29 cellular contexts compared by ENCODE assay signal in the genomic region with DNA sequence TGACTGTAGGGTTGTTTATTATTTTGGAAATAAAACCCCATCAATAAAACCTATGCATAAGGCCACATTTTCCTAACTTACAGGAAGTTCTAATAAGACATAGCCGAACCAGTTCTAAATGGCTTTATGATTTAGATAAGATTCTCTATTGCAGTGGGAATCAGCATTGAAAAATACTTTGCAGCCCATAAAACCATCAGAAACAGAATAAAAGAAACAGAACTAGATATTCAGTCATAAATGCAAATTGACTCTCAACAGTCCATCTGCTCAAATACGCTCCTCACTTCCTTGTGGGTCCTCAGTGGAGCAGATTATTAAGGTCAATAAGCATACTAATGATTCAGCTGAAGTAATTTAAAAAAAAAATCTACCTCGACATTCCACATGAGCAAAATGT. TPM values are rescaled to one million over a fixed set of nuclear protein-coding genes. Genes with fewer than 3 reads are reported as not detected.
DNase-seq lines count a peak whose midpoint lies in the region; ATAC-seq and TF ChIP-seq lines count a peak whose summit lies in the region.
"Had no signal": no experiment of that assay in that cellular context is flagged by ENCODE, and none has a peak within 500 bp of the region (broad histone marks: within the 10 kb centered on the region; RNA-seq: fewer than 3 reads in every experiment).

No MANE protein-coding gene starts in this region.

- peak overlapping the region; percentile 84 for H3K4me3 Mint-ChIP-seq in T-helper 2 cell treated with Interferon-gamma antibody and Interleukin-4, amounts not matched to agents 5 μg/mL and 100 μg/mL, for 36 hours
- H3K4me3 Mint-ChIP-seq in CD4-positive, alpha-beta T cell, result peak overlapping the region; percentile 60
- H3K4me3 Mint-ChIP-seq in activated CD4-positive, alpha-beta memory T cell treated with anti-CD3 and anti-CD28 coated beads, Interleukin-2, amount 10 ng/mL, durations not matched to agents 7 days and 5 days, result no peak overlapping the region
- H3K4me3 Mint-ChIP-seq: endodermal cell, HFFc6, mesothelial cell of epicardium, nephron progenitor cell had no signal

- peaks cover 83% of the 10 kb centered on the region for H3K36me3 Mint-ChIP-seq in T-helper 2 cell treated with Interferon-gamma antibody and Interleukin-4, amounts not matched to agents 5 μg/mL and 100 μg/mL, for 36 hours (ENCODE audit: low read depth)
- H3K36me3 Mint-ChIP-seq in CD4-positive, alpha-beta T cell (ENCODE audit: low read depth), result peaks cover 93% of the 10 kb centered on the region
- H3K36me3 Mint-ChIP-seq in activated CD4-positive, alpha-beta memory T cell treated with anti-CD3 and anti-CD28 coated beads, Interleukin-2, amount 10 ng/mL, durations not matched to agents 7 days and 5 days (ENCODE audit: low read depth), result peaks cover 86% of the 10 kb centered on the region

- ATAC-seq in CD4-positive, alpha-beta T cell (ENCODE audit: poor library complexity), result no peak
- peak; percentile 75 for ATAC-seq in left colon
- no peak for ATAC-seq in esophagus mucosa
- ATAC-seq in left lung, result no peak
- no peak for ATAC-seq in GM19023 (IDR thresholded peaks at IDR 0.05; ENCODE audit: unreplicated experiment)
- ATAC-seq: sciatic nerve had no signal

- no peak for DNase-seq in T-helper 2 cell treated with Interferon-gamma antibody and Interleukin-4, amounts not matched to agents 5 μg/mL and 100 μg/mL, for 36 hours (ENCODE audit: low spot score)
- no peak for DNase-seq in T-helper 2 cell
- no peak for DNase-seq in CD4-positive, alpha-beta T cell
- DNase-seq in activated CD4-positive, alpha-beta memory T cell treated with anti-CD3 and anti-CD28 coated beads, Interleukin-2, amount 10 ng/mL, durations not matched to agents 7 days and 5 days, result no peak
- DNase-seq in left colon, result no peak
- DNase-seq in left lung, result no peak
- DNase-seq: 8988T; activated CD8-positive, alpha-beta memory T cell treated with anti-CD3 and anti-CD28 coated beads for 24 hours; activated effector memory CD4-positive, alpha-beta T cell treated with Interleukin-2 at 50 U/mL for 16 hours; cortex of kidney; DMS53; endodermal cell; esophagus squamous epithelium; HFFc6; hypothalamus; NCI-H2029 treated with DMSO at 0.1 percent for 48 hours; NCI-H2227 treated with DMSO at 0.1 percent for 48 hours; NCI-H774; nephron progenitor cell; stimulated activated CD4-positive, alpha-beta T cell treated with anti-CD3 and anti-CD28 coated beads, Interleukin-4, amount 100 ng/mL, for 4 hours; stomach; transverse colon; WERI-Rb-1 had no signal

- H3K9me3 ChIP-seq in CD4-positive, alpha-beta T cell (ENCODE audit: control insufficient read depth, low read length), result no peaks in the 10 kb centered on the region
- no peaks in the 10 kb centered on the region for H3K9me3 ChIP-seq in left lung
- H3K9me3 ChIP-seq: esophagus squamous epithelium, stomach, transverse colon had no signal

- H3K4me1 Mint-ChIP-seq in T-helper 2 cell treated with Interferon-gamma antibody and Interleukin-4, amounts not matched to agents 5 μg/mL and 100 μg/mL, for 36 hours (ENCODE audit: low read depth), result peaks cover 83% of the 10 kb centered on the region
- H3K4me1 Mint-ChIP-seq in CD4-positive, alpha-beta T cell (ENCODE audit: low read depth), result peaks cover 89% of the 10 kb centered on the region
- peaks cover 85% of the 10 kb centered on the region for H3K4me1 Mint-ChIP-seq in activated CD4-positive, alpha-beta memory T cell treated with anti-CD3 and anti-CD28 coated beads, Interleukin-2, amount 10 ng/mL, durations not matched to agents 7 days and 5 days
- H3K4me1 Mint-ChIP-seq: endodermal cell had no signal

- H3K27me3 Mint-ChIP-seq in T-helper 2 cell treated with Interferon-gamma antibody and Interleukin-4, amounts not matched to agents 5 μg/mL and 100 μg/mL, for 36 hours (ENCODE audit: low read depth), result no peaks in the 10 kb centered on the region
- no peaks in the 10 kb centered on the region for H3K27me3 Mint-ChIP-seq in CD4-positive, alpha-beta T cell
- no peaks in the 10 kb centered on the region for H3K27me3 Mint-ChIP-seq in activated CD4-positive, alpha-beta memory T cell treated with anti-CD3 and anti-CD28 coated beads, Interleukin-2, amount 10 ng/mL, durations not matched to agents 7 days and 5 days

- peak overlapping the region; percentile 37 for H3K27ac Mint-ChIP-seq in T-helper 2 cell treated with Interferon-gamma antibody and Interleukin-4, amounts not matched to agents 5 μg/mL and 100 μg/mL, for 36 hours
- peak overlapping the region; percentile 96 for H3K27ac Mint-ChIP-seq in CD4-positive, alpha-beta T cell
- peak overlapping the region; percentile 24 for H3K27ac Mint-ChIP-seq in activated CD4-positive, alpha-beta memory T cell treated with anti-CD3 and anti-CD28 coated beads, Interleukin-2, amount 10 ng/mL, durations not matched to agents 7 days and 5 days
- H3K27ac Mint-ChIP-seq: endodermal cell, HFFc6, mesothelial cell of epicardium had no signal

- intact Hi-C loops in CD4-positive, alpha-beta T cell (cut with DNase I, micrococcal nuclease), result loop anchor here in 1 of 2 experiments (2.0 kb wide), 1 partner anchor 16 kb away; no protein-coding TSS in a partner anchor
- intact Hi-C loops in left colon (cut with DNase I, micrococcal nuclease), result no loop called here
- intact Hi-C loops in left lung (cut with DNase I), result no loop called here

- CTCF ChIA-PET in CD4-positive, alpha-beta T cell (lab: Charles Lee), result interaction anchor here (0.7 to 2.2 kb wide), 5 partner anchors 14 to 342 kb away, joined by 3 to 6 read pairs (median 4); no protein-coding TSS in a partner anchor
- CTCF ChIA-PET in activated CD4-positive, alpha-beta memory T cell treated with anti-CD3 and anti-CD28 coated beads, Interleukin-2, amount 10 ng/mL, durations not matched to agents 7 days and 5 days (lab: Charles Lee), result no interaction called here

- H3K9me3 Mint-ChIP-seq in T-helper 2 cell treated with Interferon-gamma antibody and Interleukin-4, amounts not matched to agents 5 μg/mL and 100 μg/mL, for 36 hours, result no peaks in the 10 kb centered on the region
- H3K9me3 Mint-ChIP-seq in CD4-positive, alpha-beta T cell, result no peaks in the 10 kb centered on the region
- H3K9me3 Mint-ChIP-seq in activated CD4-positive, alpha-beta memory T cell treated with anti-CD3 and anti-CD28 coated beads, Interleukin-2, amount 10 ng/mL, durations not matched to agents 7 days and 5 days, result no peaks in the 10 kb centered on the region
- H3K9me3 Mint-ChIP-seq: endodermal cell, HFFc6, nephron progenitor cell had no signal

- no peaks in the 10 kb centered on the region for H3K27me3 ChIP-seq in CD4-positive, alpha-beta T cell (ENCODE audit: control insufficient read depth, insufficient read depth, low read length)
- H3K27me3 ChIP-seq in left lung, result no peaks in the 10 kb centered on the region
- H3K27me3 ChIP-seq: cardiac muscle cell, esophagus squamous epithelium, stomach, transverse colon had no signal

- peaks cover 0 to 35% of the 10 kb centered on the region in 2 donors for H3K36me3 ChIP-seq in left lung
- H3K36me3 ChIP-seq: WERI-Rb-1 had no signal

- H3K27ac ChIP-seq in CD4-positive, alpha-beta T cell (ENCODE audit: low read depth, low read length), result peak overlapping the region; percentile 13
- H3K27ac ChIP-seq in left lung, result no peak overlapping the region
- H3K27ac ChIP-seq: cardiac muscle cell, esophagus squamous epithelium, parathyroid adenoma, stomach, WERI-Rb-1 had no signal

- POLR2A ChIA-PET in CD4-positive, alpha-beta T cell (lab: Charles Lee), result interaction anchor here (3.8 to 13.2 kb wide), 2 partner anchors 9 to 28 kb away, joined by 20 to 152 read pairs; no protein-coding TSS in a partner anchor
- POLR2A ChIA-PET in activated CD4-positive, alpha-beta memory T cell treated with anti-CD3 and anti-CD28 coated beads, Interleukin-2, amount 10 ng/mL, durations not matched to agents 7 days and 5 days (lab: Charles Lee), result interaction anchor here (2.0 to 9.6 kb wide), 3 partner anchors 10 to 18 kb away, joined by 6 to 180 read pairs (median 12); no protein-coding TSS in a partner anchor

- no peak overlapping the region for H3K4me3 ChIP-seq in left lung
- H3K4me3 ChIP-seq: cardiac muscle cell, esophagus squamous epithelium, stomach, transverse colon had no signal

- no peaks in the 10 kb centered on the region for H3K4me1 ChIP-seq in left lung
- H3K4me1 ChIP-seq: esophagus squamous epithelium, parathyroid adenoma had no signal

- TF ChIP-seq CTCF in CD4-positive, alpha-beta T cell (IDR thresholded peaks at IDR 0.05), result no peak
- TF ChIP-seq CTCF in left lung (IDR thresholded peaks at IDR 0.05), result no peak

RNA-seq across cellular contexts. Expression of gene SATB1, which starts 8.8 kb away (rescaled TPM):
- 100 to 1,000 TPM; 390 to 393 TPM for total RNA-seq in CD4-positive, alpha-beta T cell
- total RNA-seq in activated CD4-positive, alpha-beta memory T cell treated with anti-CD3 and anti-CD28 coated beads, Interleukin-2, amount 10 ng/mL, durations not matched to agents 7 days and 5 days, result 100 to 1,000 TPM; 263 to 267 TPM
- 10 to 100 TPM; 27.2 to 38.3 TPM for total RNA-seq in left colon
- 7.9 TPM for total RNA-seq in esophagus mucosa
- 10 to 100 TPM; 24.0 to 25.1 TPM for total RNA-seq in left lung

Comparison
In these comparisons a context has a peak if more than half of its experiments do, and no peak if none do; other contexts are left out.
1. H3K27ac Mint-ChIP-seq: peak in every context shown above with its lines; median percentile 96 in CD4-positive, alpha-beta T cell; 37 in T-helper 2 cell treated with Interferon-gamma antibody and Interleukin-4, amounts not matched to agents 5 μg/mL and 100 μg/mL, for 36 hours; 24 in activated CD4-positive, alpha-beta memory T cell treated with anti-CD3 and anti-CD28 coated beads, Interleukin-2, amount 10 ng/mL, durations not matched to agents 7 days and 5 days.
2. RNA of gene SATB1, which starts 8.8 kb away (total RNA-seq): 390 to 393 TPM in CD4-positive, alpha-beta T cell and 263 to 267 TPM in activated CD4-positive, alpha-beta memory T cell treated with anti-CD3 and anti-CD28 coated beads, Interleukin-2, amount 10 ng/mL, durations not matched to agents 7 days and 5 days; 27.2 to 38.3 TPM in left colon, 24.0 to 25.1 TPM in left lung and 7.9 TPM in esophagus mucosa (single experiment); every median in the first group is over 4 times any median in the second.